8 cellular contexts compared by ENCODE assay signal in the genomic region with DNA sequence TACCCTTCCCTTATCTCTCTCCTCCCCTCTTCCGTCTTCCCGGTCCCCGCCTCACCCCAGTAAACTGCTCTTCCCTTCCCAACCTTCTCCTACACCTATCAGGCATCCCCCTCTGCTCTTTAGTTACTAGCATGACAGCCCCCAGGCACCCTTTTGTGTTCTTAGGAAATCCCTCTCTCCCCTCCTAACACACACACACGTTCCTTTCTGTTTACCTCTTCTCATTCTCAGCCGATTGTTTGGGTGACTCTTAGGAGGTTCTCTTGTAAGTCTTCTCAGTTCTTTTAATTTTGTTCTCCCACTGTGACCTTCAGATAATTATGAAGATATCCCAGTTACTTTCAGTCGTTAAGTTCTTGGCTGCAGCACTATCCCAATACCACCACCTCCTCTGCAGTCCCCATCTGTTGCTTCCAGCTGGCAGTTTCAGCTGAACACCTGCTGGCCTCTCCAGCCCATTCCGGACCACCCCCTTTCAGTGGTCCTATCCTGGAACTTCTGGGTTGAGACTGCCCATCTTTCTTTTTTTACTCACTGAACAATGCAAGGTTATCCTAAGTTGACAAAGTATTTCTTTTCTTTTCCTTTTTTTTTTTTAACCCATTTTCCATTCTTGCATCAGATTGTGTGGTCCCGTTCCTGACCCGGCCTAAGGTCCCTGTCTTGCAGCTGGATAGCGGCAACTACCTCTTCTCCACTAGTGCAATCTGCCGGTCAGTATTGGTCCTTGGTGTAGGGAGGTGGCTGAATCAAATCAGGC. TPM values are rescaled to one million over a fixed set of nuclear protein-coding genes. Genes with fewer than 3 reads are reported as not detected.
DNase-seq lines count a peak whose midpoint lies in the region; ATAC-seq and TF ChIP-seq lines count a peak whose summit lies in the region.

No MANE protein-coding gene starts in this region.

- no peaks in the 10 kb centered on the region for H3K9me3 Mint-ChIP-seq in natural killer cell

- H3K4me3 Mint-ChIP-seq in natural killer cell = peak overlapping the region; percentile 92

- peak overlapping the region in 50 of 59 donors; percentile 25 to 89 (median 72) for H3K27ac ChIP-seq in dorsolateral prefrontal cortex

- peaks cover 23 to 29% of the 10 kb centered on the region in 2 donors for H3K4me1 Mint-ChIP-seq in natural killer cell

- TF ChIP-seq POLR2A in NB4 (IDR thresholded peaks at IDR 0.05; ENCODE audit: extremely low read depth, insufficient read length) = no peak

- H3K27me3 Mint-ChIP-seq in natural killer cell (ENCODE audit: low read depth in 2 of 2) = no peaks in the 10 kb centered on the region

- peak; percentile 42 for DNase-seq in DMS 273 treated with DMSO at 0.1 percent for 48 hours (lab: John Stamatoyannopoulos, UW)
- DNase-seq in NB4 (ENCODE audit: low read depth) = no peak
- no peak for DNase-seq in dorsolateral prefrontal cortex
- DNase-seq in natural killer cell = no peak
- no peak for DNase-seq in NCI-H345 (lab: John Stamatoyannopoulos, UW)
- DNase-seq in NCI-H226 = no peak
- no peak for DNase-seq in activated CD8-positive, alpha-beta memory T cell treated with anti-CD3 and anti-CD28 coated beads, Interleukin-2, amount 50 U/mL, for 4 hours
- no peak for DNase-seq in AG08395 (ENCODE audit: low spot score)

- peak overlapping the region; percentile 88 to 92 for H3K27ac Mint-ChIP-seq in natural killer cell

- TF ChIP-seq CTCF in NB4 (IDR thresholded peaks at IDR 0.05; ENCODE audit: low read depth, low read length) (no peak), dorsolateral prefrontal cortex (IDR thresholded peaks at IDR 0.05 in 54 of 56, conservative IDR thresholded peaks at IDR 0.05 in 2 of 56; ENCODE audit: low read depth in 1 of 56, partially characterized antibody in 56 of 56) (no peak), natural killer cell (IDR thresholded peaks at IDR 0.05) (no peak)

- peak in 1 of 3 donors; percentile 0 for ATAC-seq in natural killer cell

- no peaks in the 10 kb centered on the region for H3K27me3 ChIP-seq in dorsolateral prefrontal cortex

- H3K4me3 ChIP-seq in NB4 (ENCODE audit: low read depth, low read length) (peak overlapping the region; percentile 99), dorsolateral prefrontal cortex (peak overlapping the region; percentile 69 to 99 (median 91))

- peaks cover 11% of the 10 kb centered on the region for H3K36me3 Mint-ChIP-seq in natural killer cell

- intact Hi-C loops in dorsolateral prefrontal cortex (cut with DNase I) (loop anchor here (2.0 to 5.0 kb wide), 2 partner anchors 30 to 34 kb away; a partner anchor contains a TSS), natural killer cell (cut with micrococcal nuclease) (no loop called here)

RNA-seq across cellular contexts. Expression of a gene that starts 0.7 kb away (rescaled TPM):
- total RNA-seq in dorsolateral prefrontal cortex = 100 to 1,000 TPM; 134 to 299 (median 183) TPM
- 100 to 1,000 TPM; 200 to 237 (median 218) TPM for total RNA-seq in natural killer cell

RNA-seq across cellular contexts. Expression of a gene that starts 8.9 kb away (rescaled TPM):
- total RNA-seq in dorsolateral prefrontal cortex (10 to 100 TPM in 108 of 120 experiments, 1 to 10 TPM in 12; 7.1 to 28.3 (median 14.6) TPM), natural killer cell (1,000 to 10,000 TPM in 2 of 3 donors, 100 to 1,000 TPM in 1; 558 to 1,091 (median 1,015) TPM)

RNA-seq across cellular contexts. Expression of a gene that starts 29.0 kb away (rescaled TPM):
- total RNA-seq in dorsolateral prefrontal cortex (10 to 100 TPM in 6 of 120 experiments, 1 to 10 TPM in 88, under 1 TPM in 25, not detected in 1; 0.15 to 12.1 (median 2.1) TPM), natural killer cell (1 to 10 TPM in 1 of 3 donors, under 1 TPM in 2; 0.50 to 1.4 (median 0.99) TPM)

RNA-seq across cellular contexts. Expression of a gene that starts 31.7 kb away (rescaled TPM):
- 100 to 1,000 TPM in 1 of 120 experiments, 10 to 100 TPM in 119; 17.0 to 102 (median 32.4) TPM for total RNA-seq in dorsolateral prefrontal cortex
- 100 to 1,000 TPM; 117 to 318 (median 182) TPM for total RNA-seq in natural killer cell

RNA-seq across cellular contexts. Expression of a gene that starts 33.5 kb away (rescaled TPM):
- total RNA-seq in dorsolateral prefrontal cortex (1 to 10 TPM in 3 of 120 experiments, under 1 TPM in 26, not detected in 91; 0.17 to 2.6 (median 0.44) TPM), natural killer cell (not detected)

Comparison
In these comparisons a context has a peak if more than half of its experiments do, and no peak if none do; other contexts are left out.
1. RNA of a gene that starts 8.9 kb away (total RNA-seq): 558 to 1,091 TPM in natural killer cell; 7.1 to 28.3 TPM in dorsolateral prefrontal cortex; every median in the first group is over 10 times any median in the second.